Comparison of ENCODE assay signal across 14 cellular contexts in genomic region chr3:30661107-30661873, GRCh38. TPM values are rescaled to one million over a fixed set of nuclear protein-coding genes. Genes with fewer than 3 reads are reported as not detected.
DNase-seq lines count a peak whose midpoint lies in the region; ATAC-seq, FAIRE-seq and TF ChIP-seq lines count a peak whose summit lies in the region.
"Had no signal": no experiment of that assay in that cellular context is flagged by ENCODE, and none has a peak within 500 bp of the region (broad histone marks: within the 10 kb centered on the region; RNA-seq: fewer than 3 reads in every experiment).

No MANE protein-coding gene starts in this region.

- H3K27me3 Mint-ChIP-seq in MCF 10A (ENCODE audit: insufficient read depth, unreplicated experiment) (no peaks in the 10 kb centered on the region), T-cell (no peaks in the 10 kb centered on the region)

- H3K4me2 ChIP-seq in endothelial cell of umbilical vein (ENCODE audit: insufficient read depth, low read length) (no peak overlapping the region), PC-9 (no peak overlapping the region)

- dilution Hi-C loops in endothelial cell of umbilical vein (cut with MboI; ENCODE audit: extremely low pct_ligation_motif_present, low sequenced_read_pairs): no loop called here

- H3K9me3 Mint-ChIP-seq in MCF 10A (ENCODE audit: unreplicated experiment): no peaks in the 10 kb centered on the region
- H3K9me3 Mint-ChIP-seq in T-cell: no peaks in the 10 kb centered on the region

- TF ChIP-seq CTCF in MCF 10A (IDR thresholded peaks at IDR 0.05; ENCODE audit: unreplicated experiment): no peak
- no peak for TF ChIP-seq CTCF in breast epithelium (IDR thresholded peaks at IDR 0.05)
- TF ChIP-seq CTCF in endothelial cell of umbilical vein (IDR thresholded peaks at IDR 0.05; ENCODE audit: extremely low read depth in 1 of 2, insufficient read depth in 1 of 2, low read depth in 1 of 2, low read length in 2 of 2): no peak
- TF ChIP-seq CTCF in PC-9 (conservative IDR thresholded peaks at IDR 0.05): no peak
- no peak for TF ChIP-seq CTCF in GM20000 (IDR thresholded peaks at IDR 0.05; ENCODE audit: extremely low read depth, missing control alignments)

- TF ChIP-seq POLR2A in breast epithelium (IDR thresholded peaks at IDR 0.05) (no peak), endothelial cell of umbilical vein (IDR thresholded peaks at IDR 0.05; ENCODE audit: low read depth, low read length) (no peak)

- no peak overlapping the region for H3K9ac ChIP-seq in endothelial cell of umbilical vein (replicated peaks; ENCODE audit: extremely low read depth, insufficient read depth, low read length)

- peak overlapping the region in 1 of 2 donors; percentile 30 for H3K27ac ChIP-seq in breast epithelium
- peak overlapping the region; percentile 98 for H3K27ac ChIP-seq in endothelial cell of umbilical vein (ENCODE audit: insufficient read depth, low read depth, low read length)
- H3K27ac ChIP-seq in thymus (ENCODE audit: low read depth): peak overlapping the region; percentile 22
- H3K27ac ChIP-seq in PC-9: no peak overlapping the region
- H3K27ac ChIP-seq: ovary had no signal

- WGBS in thymus: 97% methylated on average over 2 of the region's 2 CpGs

- H3K79me2 ChIP-seq in endothelial cell of umbilical vein (ENCODE audit: control insufficient read depth, insufficient read depth, low read length): peaks cover 58% of the 10 kb centered on the region
- H3K79me2 ChIP-seq in PC-9 (ENCODE audit: low read depth): no peaks in the 10 kb centered on the region; the same call in 1 of the 2 replicates

- H2AFZ ChIP-seq in endothelial cell of umbilical vein (ENCODE audit: low read depth, low read length) (no peak overlapping the region), PC-9 (no peak overlapping the region)

- no peak for FAIRE-seq in endothelial cell of umbilical vein (lab: Jason Lieb, UNC)

- H3K9me1 ChIP-seq in endothelial cell of umbilical vein (replicated peaks; ENCODE audit: control insufficient read depth, extremely low read depth, insufficient read depth, low read length): no peaks in the 10 kb centered on the region

- intact Hi-C loops in MCF 10A (cut with micrococcal nuclease) (no loop called here), breast epithelium (cut with DNase I; ENCODE audit: low total_unique reads) (no loop called here), endothelial cell of umbilical vein (cut with micrococcal nuclease) (no loop called here), PC-9 (cut with micrococcal nuclease; ENCODE audit: unreplicated experiment) (no loop called here)

- POLR2A ChIA-PET in MCF 10A (lab: Yijun Ruan, JAX): interaction anchor here (0.7 kb wide), 1 partner anchor 641 kb away, joined by 3 read pairs; no protein-coding TSS in a partner anchor
- POLR2A ChIA-PET in T-cell (lab: Charles Lee): no interaction called here
- POLR2A ChIA-PET in endothelial cell of umbilical vein (lab: Charles Lee): no interaction called here
- POLR2A ChIA-PET in PC-9 (lab: Charles Lee; ENCODE audit: unreplicated experiment): no interaction called here

- no peaks in the 10 kb centered on the region for H3K9me2 ChIP-seq in PC-9 (ENCODE audit: insufficient read depth)

- H3K27ac Mint-ChIP-seq in MCF 10A (ENCODE audit: low read depth, unreplicated experiment) (peak overlapping the region; percentile 57), T-cell (peak overlapping the region; percentile 93 to 95)

- BruUV-seq in MCF 10A (replicated peaks; lab: Mats Ljungman, UMichigan) (no TSS peak), endothelial cell of umbilical vein (replicated peaks; lab: Mats Ljungman, UMichigan) (no TSS peak), PC-9 (replicated peaks; lab: Mats Ljungman, UMichigan) (no TSS peak)

- H4K20me1 ChIP-seq in endothelial cell of umbilical vein (replicated peaks; ENCODE audit: control insufficient read depth, extremely low read depth, insufficient read depth, low read length) (no peaks in the 10 kb centered on the region), PC-9 (ENCODE audit: insufficient read depth) (no peaks in the 10 kb centered on the region)

- H3K4me1 Mint-ChIP-seq in MCF 10A (ENCODE audit: insufficient read depth, unreplicated experiment): peaks cover 39% of the 10 kb centered on the region
- peaks cover 97 to 98% (median 97%) of the 10 kb centered on the region in 3 donors for H3K4me1 Mint-ChIP-seq in T-cell

- ATAC-seq in T-cell (replicated peaks in 1 of 4): peak in 1 of 4 experiments; percentile 7
- ATAC-seq in HG03196 (IDR thresholded peaks at IDR 0.05; ENCODE audit: unreplicated experiment): no peak
- ATAC-seq: left lobe of liver had no signal

- no peak overlapping the region for H3K4me3 Mint-ChIP-seq in MCF 10A (ENCODE audit: unreplicated experiment)
- H3K4me3 Mint-ChIP-seq in T-cell: peak overlapping the region; percentile 2 to 55 (median 45)

- H3K9me3 ChIP-seq in breast epithelium: no peaks in the 10 kb centered on the region
- no peaks in the 10 kb centered on the region for H3K9me3 ChIP-seq in endothelial cell of umbilical vein (replicated peaks; ENCODE audit: control insufficient read depth, insufficient read depth, low read length)
- no peaks in the 10 kb centered on the region for H3K9me3 ChIP-seq in thymus (ENCODE audit: control insufficient read depth)
- no peaks in the 10 kb centered on the region for H3K9me3 ChIP-seq in PC-9 (ENCODE audit: insufficient read depth, low read depth)
- H3K9me3 ChIP-seq: ovary had no signal

- DNase-seq in MCF 10A (ENCODE audit: unreplicated experiment): no peak
- DNase-seq in breast epithelium (ENCODE audit: low spot score in 2 of 2): no peak
- no peak for DNase-seq in T-cell
- no peak for DNase-seq in endothelial cell of umbilical vein (ENCODE audit: low read depth, low spot score)
- DNase-seq in PC-9: no peak
- DNase-seq in GM20000 (ENCODE audit: low spot score): no peak
- DNase-seq: EL, glutamatergic neuron, KG1, NCI-H2029, ovary had no signal

- peaks cover 18% of the 10 kb centered on the region for H3F3A ChIP-seq in PC-9 (ENCODE audit: insufficient read depth, low read depth)

- H3K4me3 ChIP-seq in breast epithelium (no peak overlapping the region), endothelial cell of umbilical vein (replicated peaks in 1 of 3; ENCODE audit: insufficient read depth in 1 of 3, low read depth in 1 of 3, low read length in 3 of 3) (no peak overlapping the region), thymus (ENCODE audit: low read length) (no peak overlapping the region), PC-9 (no peak overlapping the region)
- H3K4me3 ChIP-seq: ovary had no signal

- H3K36me3 ChIP-seq in breast epithelium (no peaks in the 10 kb centered on the region), endothelial cell of umbilical vein (ENCODE audit: control insufficient read depth in 2 of 2, extremely low read depth in 1 of 2, insufficient read depth in 2 of 2, low read length in 2 of 2) (peaks cover 13 to 47% of the 10 kb centered on the region in 2 experiments), thymus (ENCODE audit: control insufficient read depth, insufficient read depth) (peaks cover 4% of the 10 kb centered on the region), PC-9 (ENCODE audit: low read depth) (no peaks in the 10 kb centered on the region)
- H3K36me3 ChIP-seq: ovary had no signal

- H3K27me3 ChIP-seq in breast epithelium (no peaks in the 10 kb centered on the region), endothelial cell of umbilical vein (ENCODE audit: control insufficient read depth in 2 of 2, insufficient read depth in 2 of 2, low read length in 2 of 2) (no peaks in the 10 kb centered on the region), thymus (ENCODE audit: control insufficient read depth, insufficient read depth) (no peaks in the 10 kb centered on the region), PC-9 (ENCODE audit: insufficient read depth, low read depth) (no peaks in the 10 kb centered on the region)
- H3K27me3 ChIP-seq: ovary had no signal

- H3K4me1 ChIP-seq in breast epithelium: peaks cover 6 to 9% of the 10 kb centered on the region in 2 donors
- peaks cover 100% of the 10 kb centered on the region for H3K4me1 ChIP-seq in endothelial cell of umbilical vein (ENCODE audit: control insufficient read depth, extremely low read depth, insufficient read depth, low read length)
- H3K4me1 ChIP-seq in thymus (ENCODE audit: control insufficient read depth, insufficient read depth, low read length): peaks cover 39% of the 10 kb centered on the region
- H3K4me1 ChIP-seq in PC-9 (replicated peaks; ENCODE audit: insufficient read depth): peaks cover 26% of the 10 kb centered on the region

- H3K36me3 Mint-ChIP-seq in MCF 10A (ENCODE audit: insufficient read depth, unreplicated experiment): peaks cover 93% of the 10 kb centered on the region
- peaks cover 47% of the 10 kb centered on the region for H3K36me3 Mint-ChIP-seq in T-cell

- CTCF ChIA-PET in MCF 10A (lab: Yijun Ruan, JAX): interaction anchor here (0.9 kb wide), 1 partner anchor 32 kb away, joined by 3 read pairs; no protein-coding TSS in a partner anchor
- CTCF ChIA-PET in T-cell (lab: Charles Lee): interaction anchor here in 1 of 2 donors (0.9 kb wide), 1 partner anchor 342 kb away, joined by 4 read pairs; no protein-coding TSS in a partner anchor
- CTCF ChIA-PET in endothelial cell of umbilical vein (lab: Charles Lee): no interaction called here
- CTCF ChIA-PET in PC-9 (lab: Charles Lee): no interaction called here

TF ChIP-seq in endothelial cell of umbilical vein, 7 proteins besides CTCF, POLR2A, EP300 and RAD21:
- TF ChIP-seq MYC (IDR thresholded peaks at IDR 0.05; ENCODE audit: low read depth, low read length): no peak
- peak; percentile 5 for TF ChIP-seq POLR2AphosphoS5 (IDR thresholded peaks at IDR 0.05; ENCODE audit: insufficient read depth, low read depth, low read length)

RNA-seq across cellular contexts. Expression of gene TGFBR2, which starts 54.9 kb away (rescaled TPM):
- 103 and 104 TPM in 2 replicates for total RNA-seq in MCF 10A (2022)
- total RNA-seq in breast epithelium: 100 to 1,000 TPM; 205 to 281 (median 243) TPM
- total RNA-seq in T-cell: 100 to 1,000 TPM; 114 to 145 (median 127) TPM
- 250 and 259 TPM in 2 replicates for total RNA-seq in endothelial cell of umbilical vein
- polyA plus RNA-seq in endothelial cell of umbilical vein: 203 and 227 TPM in 2 replicates
- polyA plus RNA-seq in endothelial cell of umbilical vein (2011; cell fraction: cytosol; rRNA removed): 180 and 183 TPM in 2 replicates
- polyA plus RNA-seq in endothelial cell of umbilical vein (2011; cell fraction: nucleus; rRNA removed): 156 and 180 TPM in 2 replicates
- polyA plus RNA-seq in endothelial cell of umbilical vein (2012): 157 and 193 TPM in 2 replicates
- polyA minus RNA-seq in endothelial cell of umbilical vein: 448 and 461 TPM in 2 replicates
- polyA minus RNA-seq in endothelial cell of umbilical vein (2011; cell fraction: cytosol; rRNA and poly(A)+ RNA removed): 8.2 TPM
- polyA minus RNA-seq in endothelial cell of umbilical vein (2011; cell fraction: nucleus; rRNA and poly(A)+ RNA removed): 268 and 339 TPM in 2 replicates
- polyA plus RNA-seq in thymus: 51.3 TPM
- total RNA-seq in PC-9 (2021): 26.4 and 33.6 TPM in 2 replicates
